In the genomic region with DNA sequence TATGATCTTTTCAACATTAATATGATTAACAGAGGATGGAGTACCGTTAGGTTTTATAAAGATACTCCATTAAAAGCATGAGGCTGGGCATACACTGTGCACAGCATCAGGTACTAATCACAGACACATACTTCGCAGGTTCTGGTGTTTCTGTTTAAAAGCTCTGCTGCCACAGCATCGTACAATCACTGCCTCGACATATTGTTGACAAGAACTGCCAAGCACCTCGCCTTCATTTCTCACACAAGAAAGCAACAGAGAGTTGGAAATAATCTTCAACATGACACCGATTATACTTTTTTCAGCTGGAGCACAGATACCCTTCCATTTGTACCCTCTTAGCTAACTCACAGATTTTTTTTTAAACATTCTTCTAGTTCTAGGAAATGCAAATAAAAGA, we compare ENCODE assay signal across 21 cellular contexts.
"Had no signal": no experiment of that assay in that cellular context is flagged by ENCODE, and none has a peak within 500 bp of the region (broad histone marks: within the 10 kb centered on the region; RNA-seq: fewer than 3 reads in every experiment).

No MANE protein-coding gene starts in this region.

- H3K27me3 ChIP-seq: colonic mucosa, dorsolateral prefrontal cortex, esophagus muscularis mucosa, esophagus squamous epithelium, foreskin keratinocyte, gastrocnemius medialis, gastroesophageal sphincter, heart left ventricle, heart right ventricle had no signal

- H3K36me3 ChIP-seq: colonic mucosa, esophagus muscularis mucosa, esophagus squamous epithelium, gastrocnemius medialis, gastroesophageal sphincter, heart left ventricle, heart right ventricle had no signal

- DNase-seq: colonic mucosa; cortex of kidney; dermis blood vessel endothelial cell; dorsolateral prefrontal cortex; effector CD8-positive, alpha-beta T cell; effector memory CD4-positive, alpha-beta T cell; effector memory CD8-positive, alpha-beta T cell; endodermal cell; erythroblast; esophagus squamous epithelium; foreskin keratinocyte; foreskin melanocyte; gastrocnemius medialis; glutamatergic neuron; head of caudate nucleus; heart left ventricle; heart right ventricle had no signal

- H3K4me3 ChIP-seq: colonic mucosa, coronary artery, dorsolateral prefrontal cortex, esophagus muscularis mucosa, esophagus squamous epithelium, gastrocnemius medialis, gastroesophageal sphincter, heart left ventricle, heart right ventricle had no signal

- H3K9me3 ChIP-seq: colonic mucosa, esophagus muscularis mucosa, esophagus squamous epithelium, gastrocnemius medialis, gastroesophageal sphincter had no signal

- H3K27ac ChIP-seq: colonic mucosa, coronary artery, dorsolateral prefrontal cortex, epithelial cell of prostate, esophagus muscularis mucosa, esophagus squamous epithelium, foreskin keratinocyte, gastrocnemius medialis, gastroesophageal sphincter, heart left ventricle, heart right ventricle had no signal
